ENCODE assay signal across 15 cellular contexts in the genomic region with DNA sequence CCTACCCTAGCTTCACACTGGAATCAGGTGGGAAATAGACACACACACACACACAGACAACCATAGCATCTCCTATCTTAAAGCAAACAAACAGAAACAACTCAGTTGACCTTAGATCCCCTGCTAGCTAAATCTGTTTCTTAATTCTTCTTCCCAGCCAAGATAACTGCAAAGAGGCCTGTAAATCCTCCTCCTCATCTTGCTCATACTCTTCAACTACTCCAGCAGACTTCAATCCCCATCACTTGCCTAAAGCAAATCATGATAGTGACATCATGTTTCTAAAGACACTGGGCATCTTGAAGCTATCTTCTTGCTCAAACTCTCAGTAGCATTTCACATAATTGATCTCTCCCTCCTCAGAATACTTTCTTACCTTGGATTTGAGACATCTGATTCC.
A peak's percentile ranks its signal among the peaks of the same experiment; 100 is the strongest.
DNase-seq lines count a peak whose midpoint lies in the region; ATAC-seq, FAIRE-seq and TF ChIP-seq lines count a peak whose summit lies in the region.
"Had no signal": no experiment of that assay in that cellular context is flagged by ENCODE, and none has a peak within 500 bp of the region (broad histone marks: within the 10 kb centered on the region; RNA-seq: fewer than 3 reads in every experiment).

No MANE protein-coding gene starts in this region.

- FAIRE-seq in HepG2 (lab: Jason Lieb, UNC): no peak
- peak; percentile 34 for FAIRE-seq in astrocyte (lab: Jason Lieb, UNC)
- FAIRE-seq: GM18507 had no signal

- no peaks in the 10 kb centered on the region for H4K20me1 ChIP-seq in HepG2 (ENCODE audit: insufficient read depth, low read length)
- peaks cover 4% of the 10 kb centered on the region for H4K20me1 ChIP-seq in astrocyte (ENCODE audit: insufficient read depth, low read length)
- no peaks in the 10 kb centered on the region for H4K20me1 ChIP-seq in SK-N-SH (ENCODE audit: insufficient read depth)

- TF ChIP-seq CTCF in HepG2 (CRISPR knock-in tag; IDR thresholded peaks at IDR 0.05) (no peak), right lobe of liver (IDR thresholded peaks at IDR 0.05) (no peak), astrocyte (IDR thresholded peaks at IDR 0.05; ENCODE audit: insufficient read depth, low read depth, low read length) (no peak), SK-N-SH (IDR thresholded peaks at IDR 0.05) (no peak)

- H3K4me1 Mint-ChIP-seq in astrocyte (ENCODE audit: low read depth, unreplicated experiment): peaks cover 9% of the 10 kb centered on the region
- H3K4me1 Mint-ChIP-seq: B cell, H9 had no signal

- TF ChIP-seq POLR2A in HepG2 (IDR thresholded peaks at IDR 0.05; ENCODE audit: insufficient read depth in 1 of 2, low read depth in 2 of 2, low read length in 2 of 2) (no peak), right lobe of liver (IDR thresholded peaks at IDR 0.05) (no peak)

- POLR2A ChIA-PET in HepG2 (lab: Yijun Ruan, JAX) (no interaction called here), SK-N-SH (lab: Yijun Ruan, JAX) (no interaction called here)

- intact Hi-C loops in HepG2 (cut with micrococcal nuclease; ENCODE audit: unreplicated experiment) (no loop called here), right lobe of liver (cut with DNase I) (no loop called here)

- H3K27me3 ChIP-seq in HepG2 (ENCODE audit: control insufficient read depth in 1 of 2, insufficient read depth in 2 of 2, low read length in 2 of 2) (no peaks in the 10 kb centered on the region), right lobe of liver (no peaks in the 10 kb centered on the region), astrocyte (ENCODE audit: insufficient read depth, low read length) (no peaks in the 10 kb centered on the region), SK-N-SH (ENCODE audit: insufficient read depth) (no peaks in the 10 kb centered on the region)

- H3K27ac ChIP-seq in HepG2 (ENCODE audit: extremely low read length, insufficient read depth, low read length) (no peak overlapping the region), right lobe of liver (no peak overlapping the region), astrocyte (ENCODE audit: low read depth, low read length) (no peak overlapping the region), SK-N-SH (ENCODE audit: low read depth in 2 of 2, low read length in 1 of 2) (peak overlapping the region in 1 of 2 experiments; percentile 39; a peak in 1 of 4 replicates)

- H3K36me3 Mint-ChIP-seq in astrocyte (ENCODE audit: low read depth, unreplicated experiment): no peaks in the 10 kb centered on the region

- H3K36me3 ChIP-seq in HepG2 (replicated peaks in 1 of 2; ENCODE audit: control insufficient read depth in 1 of 2, insufficient read depth in 2 of 2, low read length in 2 of 2): no peaks in the 10 kb centered on the region
- H3K36me3 ChIP-seq in right lobe of liver: no peaks in the 10 kb centered on the region
- H3K36me3 ChIP-seq in astrocyte (ENCODE audit: insufficient read depth, low read length): no peaks in the 10 kb centered on the region
- H3K36me3 ChIP-seq in SK-N-SH (replicated peaks in 1 of 2; ENCODE audit: control insufficient read depth in 1 of 2, insufficient read depth in 2 of 2, low read length in 1 of 2): peaks cover 0 to 6% of the 10 kb centered on the region in 2 experiments

- no TSS peak for BruUV-seq in HepG2 (replicated peaks; lab: Mats Ljungman, UMichigan)

- H3K79me2 ChIP-seq in HepG2 (ENCODE audit: insufficient read depth, low read length): no peaks in the 10 kb centered on the region
- peaks cover 3% of the 10 kb centered on the region for H3K79me2 ChIP-seq in astrocyte (ENCODE audit: insufficient read depth, low read length)
- peaks cover 28% of the 10 kb centered on the region; the same call in 1 of the 2 replicates for H3K79me2 ChIP-seq in SK-N-SH (ENCODE audit: insufficient read depth)

- CTCF ChIA-PET in HepG2 (lab: Yijun Ruan, JAX; ENCODE audit: low intra/inter-chr PET ratio, low total read pairs) (no interaction called here), SK-N-SH (lab: Yijun Ruan, JAX) (no interaction called here)

- H3K9me3 ChIP-seq in HepG2 (ENCODE audit: low read length) (no peaks in the 10 kb centered on the region), right lobe of liver (no peaks in the 10 kb centered on the region), astrocyte (ENCODE audit: insufficient read depth, low read depth, low read length) (no peaks in the 10 kb centered on the region), SK-N-SH (no peaks in the 10 kb centered on the region)

- no peaks in the 10 kb centered on the region for H3K4me1 ChIP-seq in HepG2 (ENCODE audit: insufficient read depth, low read length)
- no peaks in the 10 kb centered on the region for H3K4me1 ChIP-seq in right lobe of liver
- H3K4me1 ChIP-seq in astrocyte (ENCODE audit: insufficient read depth, low read length): no peaks in the 10 kb centered on the region
- H3K4me1 ChIP-seq in SK-N-SH (ENCODE audit: control insufficient read depth in 1 of 2, insufficient read depth in 2 of 2, low read depth in 1 of 2, low read length in 1 of 2): peaks cover 0 to 26% of the 10 kb centered on the region in 2 experiments; a peak in 2 of 4 replicates

- no peaks in the 10 kb centered on the region for H3F3A ChIP-seq in SK-N-SH (replicated peaks; ENCODE audit: insufficient read depth)

- no peak for DNase-seq in HepG2 (ENCODE audit: low spot score)
- no peak for DNase-seq in right lobe of liver
- no peak for DNase-seq in astrocyte (ENCODE audit: low read depth)
- peak; percentile 43 for DNase-seq in iris pigment epithelial cell (ENCODE audit: low read depth)
- DNase-seq in stimulated activated naive CD4-positive, alpha-beta T cell treated with Interleukin-2 at 50 U/mL for 16 hours (lab: John Stamatoyannopoulos, UW): no peak
- no peak for DNase-seq in SK-N-SH
- DNase-seq: C1 segment of cervical spinal cord; Calu3; CD4-positive, alpha-beta T cell; DMS 273 treated with DMSO at 0.1 percent for 48 hours; GOT3; H9 had no signal

- in situ Hi-C loops in HepG2 (cut with HindIII; ENCODE audit: extremely low pct_ligation_motif_present, low pct_unique_long_range_greater_than_20kb): no loop called here

- H3K4me3 Mint-ChIP-seq in astrocyte (ENCODE audit: unreplicated experiment): no peak overlapping the region
- H3K4me3 Mint-ChIP-seq: B cell; CD4-positive, alpha-beta T cell; H9 had no signal

- H3K9me2 ChIP-seq in SK-N-SH: no peaks in the 10 kb centered on the region

- ATAC-seq in HepG2 (no peak), right lobe of liver (no peak), HG02970 (IDR thresholded peaks at IDR 0.05; ENCODE audit: low FRiP score, unreplicated experiment) (no peak)

- no peak for TF ChIP-seq EP300 in HepG2 (IDR thresholded peaks at IDR 0.05; ENCODE audit: low read depth in 2 of 2, low read length in 2 of 2)
- TF ChIP-seq EP300 in HepG2 (CRISPR knock-in tag; IDR thresholded peaks at IDR 0.05; ENCODE audit: borderline replicate concordance): no peak
- TF ChIP-seq EP300 in SK-N-SH (IDR thresholded peaks at IDR 0.05; ENCODE audit: borderline replicate concordance in 1 of 2, low read depth in 1 of 2, low read length in 1 of 2): no peak

- H3K9me3 Mint-ChIP-seq in astrocyte (ENCODE audit: unreplicated experiment): no peaks in the 10 kb centered on the region
- H3K9me3 Mint-ChIP-seq: H9 had no signal

- H3K27me3 Mint-ChIP-seq in astrocyte (ENCODE audit: low read depth, unreplicated experiment): no peaks in the 10 kb centered on the region
- H3K27me3 Mint-ChIP-seq: B cell; CD4-positive, alpha-beta T cell had no signal

- H3K4me2 ChIP-seq in HepG2 (ENCODE audit: low read depth, low read length): no peak overlapping the region
- H3K4me2 ChIP-seq in astrocyte (ENCODE audit: low read length): no peak overlapping the region
- no peak overlapping the region for H3K4me2 ChIP-seq in SK-N-SH

- H3K9ac ChIP-seq in HepG2 (ENCODE audit: insufficient read depth, low read depth, low read length): no peak overlapping the region
- no peak overlapping the region for H3K9ac ChIP-seq in astrocyte (ENCODE audit: low read length)
- no peak overlapping the region for H3K9ac ChIP-seq in SK-N-SH

- no peak overlapping the region for H3K27ac Mint-ChIP-seq in astrocyte (ENCODE audit: unreplicated experiment)
- H3K27ac Mint-ChIP-seq: B cell; CD4-positive, alpha-beta T cell; H9 had no signal

- no peak for TF ChIP-seq RAD21 in HepG2 (CRISPR knock-in tag; IDR thresholded peaks at IDR 0.05)
- no peak for TF ChIP-seq RAD21 in SK-N-SH (IDR thresholded peaks at IDR 0.05; ENCODE audit: low read length)

- H2AFZ ChIP-seq in HepG2 (ENCODE audit: low read length) (no peak overlapping the region), astrocyte (ENCODE audit: low read depth, low read length) (no peak overlapping the region), SK-N-SH (ENCODE audit: low read depth) (no peak overlapping the region)

- H3K4me3 ChIP-seq in HepG2 (replicated peaks in 1 of 3; ENCODE audit: insufficient read depth in 1 of 3, low read depth in 2 of 3, low read length in 3 of 3): no peak overlapping the region
- no peak overlapping the region for H3K4me3 ChIP-seq in right lobe of liver
- no peak overlapping the region for H3K4me3 ChIP-seq in astrocyte (ENCODE audit: insufficient read depth, low read depth, low read length)
- no peak overlapping the region for H3K4me3 ChIP-seq in SK-N-SH (ENCODE audit: low read depth in 2 of 2, low read length in 1 of 2)

TF ChIP-seq in HepG2, 621 proteins besides CTCF, POLR2A, EP300 and RAD21:
- TF ChIP-seq TOE1 (CRISPR knock-in tag; IDR thresholded peaks at IDR 0.05) (no peak), BRD4 (CRISPR knock-in tag; IDR thresholded peaks at IDR 0.05) (no peak), ATF7 (IDR thresholded peaks at IDR 0.05) (0 out of 2 replicates have a peak, but pooled peaks have one; percentile 21), ATF7 (CRISPR knock-in tag; IDR thresholded peaks at IDR 0.05) (no peak), NFE2L1 (CRISPR knock-in tag; IDR thresholded peaks at IDR 0.05; ENCODE audit: borderline replicate concordance) (no peak)

TF ChIP-seq in SK-N-SH, 30 proteins besides CTCF, POLR2A, EP300 and RAD21 (continues in another document):
- TF ChIP-seq CHD2 (IDR thresholded peaks at IDR 0.05; ENCODE audit: low read length, partially characterized antibody) (no peak), FOXM1 (IDR thresholded peaks at IDR 0.05; ENCODE audit: low read depth) (no peak), YY1 (IDR thresholded peaks at IDR 0.05; ENCODE audit: low read depth) (no peak), GABPA (IDR thresholded peaks at IDR 0.05; ENCODE audit: low read depth) (no peak)
- TF ChIP-seq, protein P1, sequence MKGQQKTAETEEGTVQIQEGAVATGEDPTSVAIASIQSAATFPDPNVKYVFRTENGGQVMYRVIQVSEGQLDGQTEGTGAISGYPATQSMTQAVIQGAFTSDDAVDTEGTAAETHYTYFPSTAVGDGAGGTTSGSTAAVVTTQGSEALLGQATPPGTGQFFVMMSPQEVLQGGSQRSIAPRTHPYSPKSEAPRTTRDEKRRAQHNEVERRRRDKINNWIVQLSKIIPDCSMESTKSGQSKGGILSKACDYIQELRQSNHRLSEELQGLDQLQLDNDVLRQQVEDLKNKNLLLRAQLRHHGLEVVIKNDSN (IDR thresholded peaks at IDR 0.05; ENCODE audit: borderline replicate concordance, low read depth): no peak
